18 cellular contexts compared by ENCODE assay signal in the genomic region with DNA sequence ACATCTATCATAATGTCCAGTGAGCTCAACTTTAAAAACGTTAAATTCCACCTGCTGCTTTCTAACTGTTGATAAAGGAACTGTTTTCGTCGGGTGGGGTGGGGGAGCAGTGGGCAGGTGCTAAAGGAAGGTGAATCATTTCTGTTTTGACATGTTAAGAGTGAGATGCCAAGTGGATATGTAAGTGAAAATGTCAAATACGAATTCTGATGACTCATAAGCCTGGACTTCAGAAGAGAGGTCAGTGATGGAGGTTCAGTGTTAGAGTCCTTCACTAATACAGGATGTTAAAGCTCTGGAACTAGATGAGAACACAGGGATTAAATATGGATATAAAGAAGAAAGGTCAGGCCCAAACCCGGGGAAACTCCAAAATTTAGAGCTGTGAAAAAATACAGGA.
DNase-seq lines count a peak whose midpoint lies in the region; ATAC-seq and TF ChIP-seq lines count a peak whose summit lies in the region.
"Had no signal": no experiment of that assay in that cellular context is flagged by ENCODE, and none has a peak within 500 bp of the region (broad histone marks: within the 10 kb centered on the region; RNA-seq: fewer than 3 reads in every experiment).

No MANE protein-coding gene starts in this region.

- TF ChIP-seq CTCF in RWPE2 (IDR thresholded peaks at IDR 0.05; ENCODE audit: poor library complexity, severe bottlenecking) (no peak), foreskin keratinocyte (conservative IDR thresholded peaks at IDR 0.05) (no peak), OCI-LY7 (conservative IDR thresholded peaks at IDR 0.05; ENCODE audit: low read length) (no peak)

- H3K9me2 ChIP-seq in OCI-LY7 (ENCODE audit: insufficient read depth, low read length), result no peaks in the 10 kb centered on the region

- no peak overlapping the region for H3K27ac ChIP-seq in RWPE2 (ENCODE audit: poor library complexity, severe bottlenecking)
- no peak overlapping the region for H3K27ac ChIP-seq in foreskin keratinocyte
- no peak overlapping the region for H3K27ac ChIP-seq in OCI-LY7 (ENCODE audit: low read depth, low read length, poor library complexity, severe bottlenecking)
- H3K27ac ChIP-seq: KMS-11, SJCRH30 had no signal

- H2AFZ ChIP-seq in OCI-LY7 (ENCODE audit: low read length), result no peak overlapping the region

- no peaks in the 10 kb centered on the region for H3K9me3 ChIP-seq in RWPE2 (ENCODE audit: severe bottlenecking)
- no peaks in the 10 kb centered on the region for H3K9me3 ChIP-seq in OCI-LY7 (ENCODE audit: low read length)
- H3K9me3 ChIP-seq: HAP-1, MG63, SJCRH30 had no signal

- no peak overlapping the region for H3K4me3 Mint-ChIP-seq in activated naive CD4-positive, alpha-beta T cell treated with anti-CD3 and anti-CD28 coated beads, Interleukin-2, amount 10 ng/mL, durations not matched to agents 7 days and 5 days

- no peaks in the 10 kb centered on the region for H4K20me1 ChIP-seq in OCI-LY7 (ENCODE audit: insufficient read depth, low read length)

- no peaks in the 10 kb centered on the region for H3K27me3 ChIP-seq in RWPE2 (ENCODE audit: insufficient read depth, poor library complexity, severe bottlenecking)
- H3K27me3 ChIP-seq in foreskin keratinocyte, result no peaks in the 10 kb centered on the region
- H3K27me3 ChIP-seq: MG63, SJCRH30 had no signal

- peaks cover 24% of the 10 kb centered on the region for H3K9me3 Mint-ChIP-seq in activated naive CD4-positive, alpha-beta T cell treated with anti-CD3 and anti-CD28 coated beads, Interleukin-2, amount 10 ng/mL, durations not matched to agents 7 days and 5 days

- ATAC-seq in RWPE2 (ENCODE audit: low read depth), result peak; percentile 95
- ATAC-seq in foreskin keratinocyte, result peak; percentile 81
- ATAC-seq in GM19397 (IDR thresholded peaks at IDR 0.05; ENCODE audit: unreplicated experiment), result no peak

- peak; percentile 92 for DNase-seq in DMS53 treated with DMSO at 0.1 percent for 48 hours (lab: John Stamatoyannopoulos, UW; ENCODE audit: unreplicated experiment)
- peak; percentile 89 for DNase-seq in HT1080 (ENCODE audit: low read depth)
- no peak for DNase-seq in RWPE2 (ENCODE audit: low spot score)
- DNase-seq in foreskin keratinocyte, result peak; percentile 52 to 57
- no peak for DNase-seq in activated naive CD4-positive, alpha-beta T cell treated with anti-CD3 and anti-CD28 coated beads, Interleukin-2, amount 10 ng/mL, durations not matched to agents 7 days and 5 days
- DNase-seq in OCI-LY7 (ENCODE audit: low spot score), result no peak
- no peak for DNase-seq in NCI-H1105 treated with DMSO at 0.1 percent for 48 hours (lab: John Stamatoyannopoulos, UW)
- DNase-seq: C1 segment of cervical spinal cord, EL, MG63, NCI-H1092, NCI-H1694, NCI-H2227 treated with DMSO at 0.1 percent for 48 hours, NCI-H524 had no signal

- CTCF ChIA-PET in activated naive CD4-positive, alpha-beta T cell treated with anti-CD3 and anti-CD28 coated beads, Interleukin-2, amount 10 ng/mL, durations not matched to agents 7 days and 5 days (lab: Charles Lee), result no interaction called here
- CTCF ChIA-PET in OCI-LY7 (lab: Charles Lee; ENCODE audit: unreplicated experiment), result no interaction called here

- H3K4me1 Mint-ChIP-seq in activated naive CD4-positive, alpha-beta T cell treated with anti-CD3 and anti-CD28 coated beads, Interleukin-2, amount 10 ng/mL, durations not matched to agents 7 days and 5 days, result no peaks in the 10 kb centered on the region

- POLR2A ChIA-PET in OCI-LY7 (lab: Charles Lee), result interaction anchor here (1.0 to 1.7 kb wide), 2 partner anchors 10 to 11 kb away, joined by 3 to 8 read pairs; no protein-coding TSS in a partner anchor

- H3K4me1 ChIP-seq in RWPE2 (ENCODE audit: insufficient read depth, poor library complexity, severe bottlenecking) (no peaks in the 10 kb centered on the region), foreskin keratinocyte (peaks cover 3% of the 10 kb centered on the region), OCI-LY7 (ENCODE audit: insufficient read depth, low read length, poor library complexity, severe bottlenecking) (no peaks in the 10 kb centered on the region)
- H3K4me1 ChIP-seq: HAP-1, SJCRH30 had no signal

- H3K4me3 ChIP-seq in RWPE2 (ENCODE audit: severe bottlenecking), result no peak overlapping the region
- H3K4me3 ChIP-seq in OCI-LY7 (ENCODE audit: low read depth, low read length, poor library complexity, severe bottlenecking), result no peak overlapping the region
- H3K4me3 ChIP-seq: HAP-1, MG63, SJCRH30 had no signal

- no TSS peak for BruUV-seq in OCI-LY7 (replicated peaks; lab: Mats Ljungman, UMichigan)

- no peak overlapping the region for H3K27ac Mint-ChIP-seq in activated naive CD4-positive, alpha-beta T cell treated with anti-CD3 and anti-CD28 coated beads, Interleukin-2, amount 10 ng/mL, durations not matched to agents 7 days and 5 days

- no peak overlapping the region for H3K4me2 ChIP-seq in OCI-LY7 (ENCODE audit: low read length)
- H3K4me2 ChIP-seq: KMS-11 had no signal

- intact Hi-C loops in OCI-LY7 (cut with micrococcal nuclease; ENCODE audit: unreplicated experiment), result no loop called here

- no peaks in the 10 kb centered on the region for H3K79me2 ChIP-seq in OCI-LY7 (ENCODE audit: insufficient read depth, low read depth, low read length)

- no peaks in the 10 kb centered on the region for H3K27me3 Mint-ChIP-seq in activated naive CD4-positive, alpha-beta T cell treated with anti-CD3 and anti-CD28 coated beads, Interleukin-2, amount 10 ng/mL, durations not matched to agents 7 days and 5 days

- no peaks in the 10 kb centered on the region for H3K36me3 ChIP-seq in RWPE2 (ENCODE audit: low read depth)
- H3K36me3 ChIP-seq in OCI-LY7 (ENCODE audit: insufficient read depth, low read length), result no peaks in the 10 kb centered on the region
- H3K36me3 ChIP-seq: HAP-1, MG63, SJCRH30 had no signal

- no peaks in the 10 kb centered on the region for H3K36me3 Mint-ChIP-seq in activated naive CD4-positive, alpha-beta T cell treated with anti-CD3 and anti-CD28 coated beads, Interleukin-2, amount 10 ng/mL, durations not matched to agents 7 days and 5 days

Comparison
In these comparisons a context has a peak if more than half of its experiments do, and no peak if none do; other contexts are left out.
1. DNase-seq: peak in DMS53 treated with DMSO at 0.1 percent for 48 hours (single experiment), HT1080 (single experiment) and foreskin keratinocyte (2 of 2); none in RWPE2 (single experiment), activated naive CD4-positive, alpha-beta T cell treated with anti-CD3 and anti-CD28 coated beads, Interleukin-2, amount 10 ng/mL, durations not matched to agents 7 days and 5 days (single experiment), OCI-LY7 (single experiment) and NCI-H1105 treated with DMSO at 0.1 percent for 48 hours (single experiment).